Comparison of ENCODE assay signal across 23 cellular contexts in the genomic region with DNA sequence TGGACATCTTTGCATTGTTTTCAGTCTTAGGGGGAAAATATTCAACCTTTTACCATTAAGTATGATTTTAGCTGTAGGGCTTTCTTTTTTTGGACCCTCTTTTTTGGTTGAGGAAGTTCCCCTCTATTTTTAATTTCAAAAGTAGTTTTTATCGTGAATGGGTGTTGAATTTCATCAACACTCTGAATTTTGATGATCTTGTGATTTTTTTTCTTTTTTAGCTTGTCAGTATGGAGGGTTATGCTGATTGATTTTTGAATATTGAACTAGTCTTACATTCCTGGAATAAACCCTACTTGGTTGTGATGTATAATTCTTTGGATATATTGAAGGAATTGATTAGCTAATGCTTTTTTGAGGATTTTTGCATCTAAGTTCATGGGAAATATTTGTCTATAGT. TPM values are rescaled to one million over a fixed set of nuclear protein-coding genes. Genes with fewer than 3 reads are reported as not detected.
DNase-seq lines count a peak whose midpoint lies in the region; ATAC-seq, FAIRE-seq and TF ChIP-seq lines count a peak whose summit lies in the region.
"Had no signal": no experiment of that assay in that cellular context is flagged by ENCODE, and none has a peak within 500 bp of the region (broad histone marks: within the 10 kb centered on the region; RNA-seq: fewer than 3 reads in every experiment).

No MANE protein-coding gene starts in this region.

- no peak overlapping the region for H3K4me3 ChIP-seq in PC-3 (ENCODE audit: low read length)
- H3K4me3 ChIP-seq: lower lobe of right lung, vagina had no signal

- peaks cover 26% of the 10 kb centered on the region for H3K79me2 ChIP-seq in PC-3 (ENCODE audit: low read length)

- TF ChIP-seq CTCF in PC-3 (conservative IDR thresholded peaks at IDR 0.05; ENCODE audit: low read depth, low read length) = no peak
- TF ChIP-seq CTCF in type B pancreatic cell (conservative IDR thresholded peaks at IDR 0.05) = no peak

- no peaks in the 10 kb centered on the region for H3F3A ChIP-seq in PC-3 (ENCODE audit: low read length, unreplicated experiment)

- no peak overlapping the region for H2AFZ ChIP-seq in PC-3 (ENCODE audit: low read length)
- H2AFZ ChIP-seq: GM23338, parathyroid adenoma had no signal

- no peaks in the 10 kb centered on the region for H3K36me3 Mint-ChIP-seq in activated naive CD4-positive, alpha-beta T cell treated with anti-CD3 and anti-CD28 coated beads, Interleukin-2, amount 50 U/mL, for 24 hours
- no peaks in the 10 kb centered on the region for H3K36me3 Mint-ChIP-seq in type B pancreatic cell

- BruUV-seq in PC-3 (replicated peaks; lab: Mats Ljungman, UMichigan) = no TSS peak

- no peak overlapping the region for H3K27ac ChIP-seq in PC-3 (ENCODE audit: low read length)
- H3K27ac ChIP-seq: brain microvascular endothelial cell, coronary artery, lower lobe of right lung, parathyroid adenoma, vagina had no signal

- H3K4me3 Mint-ChIP-seq in activated naive CD4-positive, alpha-beta T cell treated with anti-CD3 and anti-CD28 coated beads, Interleukin-2, amount 50 U/mL, for 24 hours = peak overlapping the region; percentile 11
- H3K4me3 Mint-ChIP-seq in type B pancreatic cell = peak overlapping the region; percentile 44

- no peak for DNase-seq in activated naive CD4-positive, alpha-beta T cell treated with anti-CD3 and anti-CD28 coated beads, Interleukin-2, amount 50 U/mL, for 16 hours
- DNase-seq in PC-3 (no peak), type B pancreatic cell (ENCODE audit: extremely low spot score, unreplicated experiment) (no peak), LoVo (ENCODE audit: low spot score) (no peak), glomerular visceral epithelial cell (ENCODE audit: extremely low spot score) (no peak)
- DNase-seq: activated naive CD4-positive, alpha-beta T cell treated with anti-CD3 and anti-CD28 coated beads, Interleukin-2, amount 10 ng/mL, durations not matched to agents 7 days and 5 days; activated T-cell treated with anti-CD3 and anti-CD28 coated beads, Interleukin-2, amount 50 U/mL, for 1 hour; brain microvascular endothelial cell; CD4-positive, alpha-beta memory T cell; DMS53; KG1; lower lobe of right lung; NCI-H1105; NCI-H510A; stimulated activated CD4-positive, alpha-beta T cell treated with anti-CD3 and anti-CD28 coated beads, Interleukin-4, amount 100 ng/mL, for 24 hours had no signal

- no peaks in the 10 kb centered on the region for H3K27me3 Mint-ChIP-seq in activated naive CD4-positive, alpha-beta T cell treated with anti-CD3 and anti-CD28 coated beads, Interleukin-2, amount 50 U/mL, for 24 hours
- H3K27me3 Mint-ChIP-seq in type B pancreatic cell = no peaks in the 10 kb centered on the region
- H3K27me3 Mint-ChIP-seq: CD4-positive, alpha-beta memory T cell had no signal

- peaks cover 12% of the 10 kb centered on the region for H3K4me1 ChIP-seq in PC-3 (ENCODE audit: insufficient read depth, low read length)
- H3K4me1 ChIP-seq: lower lobe of right lung, vagina had no signal

- H3K27me3 ChIP-seq in PC-3 (ENCODE audit: low read length) = no peaks in the 10 kb centered on the region
- H3K27me3 ChIP-seq: brain microvascular endothelial cell, vagina had no signal

- peaks cover 46% of the 10 kb centered on the region for H3K4me1 Mint-ChIP-seq in activated naive CD4-positive, alpha-beta T cell treated with anti-CD3 and anti-CD28 coated beads, Interleukin-2, amount 50 U/mL, for 24 hours
- H3K4me1 Mint-ChIP-seq in type B pancreatic cell (ENCODE audit: unreplicated experiment) = no peaks in the 10 kb centered on the region

- no peak overlapping the region for H3K27ac Mint-ChIP-seq in activated naive CD4-positive, alpha-beta T cell treated with anti-CD3 and anti-CD28 coated beads, Interleukin-2, amount 50 U/mL, for 24 hours
- no peak overlapping the region for H3K27ac Mint-ChIP-seq in type B pancreatic cell
- H3K27ac Mint-ChIP-seq: activated naive CD4-positive, alpha-beta T cell treated with anti-CD3 and anti-CD28 coated beads, Interleukin-2, amount 10 ng/mL, durations not matched to agents 7 days and 5 days; GM23338 had no signal

- H3K9me3 ChIP-seq in PC-3 (ENCODE audit: low read length) = no peaks in the 10 kb centered on the region
- H3K9me3 ChIP-seq: lower lobe of right lung, vagina had no signal

- H3K9me3 Mint-ChIP-seq in activated naive CD4-positive, alpha-beta T cell treated with anti-CD3 and anti-CD28 coated beads, Interleukin-2, amount 50 U/mL, for 24 hours = no peaks in the 10 kb centered on the region
- H3K9me3 Mint-ChIP-seq in type B pancreatic cell = no peaks in the 10 kb centered on the region
- H3K9me3 Mint-ChIP-seq: activated naive CD4-positive, alpha-beta T cell treated with anti-CD3 and anti-CD28 coated beads, Interleukin-2, amount 10 ng/mL, durations not matched to agents 7 days and 5 days; CD4-positive, alpha-beta memory T cell; GM23338 had no signal

- H3K36me3 ChIP-seq in PC-3 (ENCODE audit: low read depth, low read length) = no peaks in the 10 kb centered on the region
- H3K36me3 ChIP-seq: brain microvascular endothelial cell, lower lobe of right lung, vagina had no signal

- FAIRE-seq in colon (lab: Jason Lieb, UNC) = peak; percentile 71
- FAIRE-seq: keratinocyte had no signal

- intact Hi-C loops in PC-3 (cut with micrococcal nuclease) = no loop called here

- ATAC-seq in PC-3 (no peak), GM21423 (IDR thresholded peaks at IDR 0.05; ENCODE audit: unreplicated experiment) (no peak)
- ATAC-seq: GM23338, lower lobe of right lung had no signal

- H3K9ac ChIP-seq in PC-3 (ENCODE audit: low read length) = no peak overlapping the region
- H3K9ac ChIP-seq: parathyroid adenoma had no signal

- peak overlapping the region; percentile 94 for H3K4me2 ChIP-seq in PC-3 (ENCODE audit: low read length)

- no peaks in the 10 kb centered on the region for H3K9me2 ChIP-seq in PC-3 (replicated peaks; ENCODE audit: low read length)

- POLR2A ChIA-PET in PC-3 (lab: Charles Lee; ENCODE audit: unreplicated experiment) = no interaction called here

- no peaks in the 10 kb centered on the region for H4K20me1 ChIP-seq in PC-3 (ENCODE audit: low read length)

- CTCF ChIA-PET in PC-3 (lab: Charles Lee) = no interaction called here

RNA-seq across cellular contexts. Expression of a gene that starts 1.7 kb away (rescaled TPM):
- 4.4 and 9.5 TPM in 2 replicates for total RNA-seq in PC-3 (2014; rRNA removed)
- 5.7 and 15.4 TPM in 2 replicates for total RNA-seq in type B pancreatic cell (ENCODE audit: low replicate concordance)
